1 cellular context compared by ENCODE assay signal in genomic region chr3:32320080-32320479, GRCh38.
TF ChIP-seq lines count a peak whose summit lies in the region.

No MANE protein-coding gene starts in this region.

TF ChIP-seq in H1, 55 proteins besides CTCF, POLR2A, EP300 and RAD21 (continued from another document):
- TF ChIP-seq KDM4A (IDR thresholded peaks at IDR 0.05; ENCODE audit: low read depth, low read length, severe bottlenecking): no peak
- no peak for TF ChIP-seq GABPA (IDR thresholded peaks at IDR 0.05; ENCODE audit: borderline replicate concordance, insufficient read depth, low read length)
TF ChIP-seq in H1: peak in this region for 0.
